In genomic region chr12:56299308-56299852, GRCh38 we compare ENCODE assay signal across 8 cellular contexts. TPM values are rescaled to one million over a fixed set of nuclear protein-coding genes. Genes with fewer than 3 reads are reported as not detected.
DNase-seq lines count a peak whose midpoint lies in the region; ATAC-seq and TF ChIP-seq lines count a peak whose summit lies in the region.

No MANE protein-coding gene starts in this region.

- H3K9me3 Mint-ChIP-seq in activated T-cell treated with anti-CD3 and anti-CD28 coated beads, Interleukin-2, amount 50 U/mL, for 4 hours = no peaks in the 10 kb centered on the region

- H3K23ac ChIP-seq in trophoblast cell (ENCODE audit: low read length) = no peak overlapping the region

- H3K27ac ChIP-seq in gastroesophageal sphincter = peak overlapping the region; percentile 87 to 96 (median 95)
- peak overlapping the region; percentile 70 for H3K27ac ChIP-seq in trophoblast cell (ENCODE audit: low read depth, low read length)

- peak overlapping the region; percentile 88 for H2BK120ac ChIP-seq in trophoblast cell (ENCODE audit: insufficient read depth, low read length, poor library complexity)

- H3K79me2 ChIP-seq in trophoblast cell (ENCODE audit: control insufficient read depth, insufficient read depth, low read length, poor library complexity) = peaks cover 9% of the 10 kb centered on the region

- H3K9ac ChIP-seq in trophoblast cell (ENCODE audit: low read length) = peak overlapping the region; percentile 88

- peak overlapping the region; percentile 74 for H4K8ac ChIP-seq in trophoblast cell (ENCODE audit: low read depth, low read length)

- H2BK12ac ChIP-seq in trophoblast cell (ENCODE audit: low read length) = no peak overlapping the region

- peak overlapping the region; percentile 83 for H4K91ac ChIP-seq in trophoblast cell (ENCODE audit: low read depth, low read length)

- peak; percentile 59 for DNase-seq in Jurkat, Clone E6-1 (ENCODE audit: low read depth, low spot score)
- peak; percentile 9 for DNase-seq in activated T-cell treated with anti-CD3 and anti-CD28 coated beads, Interleukin-2, amount 50 U/mL, for 4 hours
- DNase-seq in trophoblast cell = peak in 1 of 2 donors; percentile 16
- no peak for DNase-seq in dermis blood vessel endothelial cell
- DNase-seq in NCI-H2107 (lab: John Stamatoyannopoulos, UW) = no peak

- H3K9me3 ChIP-seq in gastroesophageal sphincter = no peaks in the 10 kb centered on the region
- H3K9me3 ChIP-seq in trophoblast cell (ENCODE audit: insufficient read depth, low read depth, low read length) = no peaks in the 10 kb centered on the region

- peak overlapping the region; percentile 67 for H2AFZ ChIP-seq in trophoblast cell (ENCODE audit: insufficient read depth, low read length, poor library complexity)

- peaks cover 8% of the 10 kb centered on the region for H3K79me1 ChIP-seq in trophoblast cell (ENCODE audit: low read length)

- H3K4me3 ChIP-seq in GM12875 (ENCODE audit: low read depth, low read length) (peak overlapping the region; percentile 78), gastroesophageal sphincter (peak overlapping the region; percentile 80 to 87), trophoblast cell (ENCODE audit: low read depth, low read length) (peak overlapping the region; percentile 100)
- peak overlapping the region; percentile 99 for H3K4me3 ChIP-seq in Jurkat, Clone E6-1 (ENCODE audit: low read length)

- WGBS in gastroesophageal sphincter (ENCODE audit: low coverage in 1 of 2), 2 donors = 0% methylated on average over 5 to 10 of the region's 10 CpGs
- WGBS in trophoblast cell (ENCODE audit: extremely low coverage, insufficient coverage, insufficient read length) = no CpG with 5 or more reads among the region's 10 CpGs

- no peak for TF ChIP-seq EP300 in gastroesophageal sphincter (IDR thresholded peaks at IDR 0.05)

- H3K4me1 Mint-ChIP-seq in activated T-cell treated with anti-CD3 and anti-CD28 coated beads, Interleukin-2, amount 50 U/mL, for 4 hours (ENCODE audit: low read depth) = peaks cover 50% of the 10 kb centered on the region

- peak overlapping the region; percentile 89 for H3K4me2 ChIP-seq in trophoblast cell (ENCODE audit: low read length)

- H3K4me3 Mint-ChIP-seq in activated T-cell treated with anti-CD3 and anti-CD28 coated beads, Interleukin-2, amount 50 U/mL, for 4 hours = peak overlapping the region; percentile 94

- TF ChIP-seq CTCF in GM12875 (IDR thresholded peaks at IDR 0.05; ENCODE audit: borderline replicate concordance, insufficient read depth, low read depth, low read length) = no peak
- no peak for TF ChIP-seq CTCF in gastroesophageal sphincter (IDR thresholded peaks at IDR 0.05)

- peak overlapping the region; percentile 75 for H3K14ac ChIP-seq in trophoblast cell (ENCODE audit: low read length)

- H3K4ac ChIP-seq in trophoblast cell (ENCODE audit: low read depth, low read length) = peak overlapping the region; percentile 71

- no peaks in the 10 kb centered on the region for H3K27me3 ChIP-seq in gastroesophageal sphincter
- H3K27me3 ChIP-seq in trophoblast cell (ENCODE audit: insufficient read depth, low read length) = no peaks in the 10 kb centered on the region

- peaks cover 0 to 17% of the 10 kb centered on the region in 2 donors for H3K36me3 ChIP-seq in gastroesophageal sphincter
- peaks cover 10 to 14% of the 10 kb centered on the region in 2 experiments for H3K36me3 ChIP-seq in trophoblast cell (ENCODE audit: control insufficient read depth in 1 of 2, insufficient read depth in 2 of 2, low read length in 2 of 2)

- H3K27me3 Mint-ChIP-seq in activated T-cell treated with anti-CD3 and anti-CD28 coated beads, Interleukin-2, amount 50 U/mL, for 4 hours (ENCODE audit: low read depth) = no peaks in the 10 kb centered on the region

- peak overlapping the region; percentile 5 for H2BK5ac ChIP-seq in trophoblast cell (ENCODE audit: low read depth, low read length, poor library complexity)

- peak overlapping the region; percentile 69 for H2AK5ac ChIP-seq in trophoblast cell (ENCODE audit: low read length)

- H3K4me1 ChIP-seq in gastroesophageal sphincter (peaks cover 6 to 76% (median 21%) of the 10 kb centered on the region in 3 donors), trophoblast cell (ENCODE audit: control insufficient read depth in 1 of 2, insufficient read depth in 2 of 2, low read length in 2 of 2) (peaks cover 4% of the 10 kb centered on the region in 2 experiments)

- H4K12ac ChIP-seq in trophoblast cell (ENCODE audit: low read depth, low read length) = peak overlapping the region; percentile 39

- H3K36me3 Mint-ChIP-seq in activated T-cell treated with anti-CD3 and anti-CD28 coated beads, Interleukin-2, amount 50 U/mL, for 4 hours (ENCODE audit: insufficient read depth) = peaks cover 5% of the 10 kb centered on the region

- ATAC-seq in activated T-cell treated with anti-CD3 and anti-CD28 coated beads, Interleukin-2, amount 50 U/mL, for 4 hours = peak; percentile 20 to 26
- ATAC-seq in gastroesophageal sphincter = no peak
- no peak for ATAC-seq in GM21619 (IDR thresholded peaks at IDR 0.05; ENCODE audit: unreplicated experiment)

- peak overlapping the region; percentile 89 for H3K18ac ChIP-seq in trophoblast cell (ENCODE audit: low read length)

- TF ChIP-seq POLR2A in gastroesophageal sphincter (IDR thresholded peaks at IDR 0.05) = no peak

RNA-seq across cellular contexts. Expression of gene CS, which starts 0.8 kb away (rescaled TPM):
- polyA plus RNA-seq in Jurkat, Clone E6-1 (2012; ENCODE audit: insufficient read depth, insufficient read length) = 225 TPM
- total RNA-seq in activated T-cell treated with anti-CD3 and anti-CD28 coated beads, Interleukin-2, amount 50 U/mL, for 4 hours = 100 to 1,000 TPM; 344 to 373 (median 354) TPM
- total RNA-seq in gastroesophageal sphincter (100 to 1,000 TPM; 102 to 174 (median 103) TPM), dermis blood vessel endothelial cell (67.0 and 267 TPM in 2 replicates)
- 101 and 105 TPM in 2 replicates for polyA plus RNA-seq in trophoblast cell (2013)

RNA-seq across cellular contexts. Expression of gene CNPY2, which starts 16.4 kb away (rescaled TPM):
- polyA plus RNA-seq in Jurkat, Clone E6-1 (2012; ENCODE audit: insufficient read depth, insufficient read length) = 172 TPM
- 100 to 1,000 TPM; 162 to 178 (median 174) TPM for total RNA-seq in activated T-cell treated with anti-CD3 and anti-CD28 coated beads, Interleukin-2, amount 50 U/mL, for 4 hours
- total RNA-seq in gastroesophageal sphincter = 10 to 100 TPM; 55.7 to 82.0 (median 65.2) TPM
- polyA plus RNA-seq in trophoblast cell (2013) = 217 TPM in 2 replicates
- total RNA-seq in dermis blood vessel endothelial cell = 80.0 and 94.8 TPM in 2 replicates

RNA-seq across cellular contexts. Expression of gene COQ10A, which starts 32.6 kb away (rescaled TPM):
- 32.6 TPM for polyA plus RNA-seq in Jurkat, Clone E6-1 (2012; ENCODE audit: insufficient read depth, insufficient read length)
- total RNA-seq in activated T-cell treated with anti-CD3 and anti-CD28 coated beads, Interleukin-2, amount 50 U/mL, for 4 hours = 10 to 100 TPM; 11.1 to 13.7 (median 11.5) TPM
- 10 to 100 TPM in 3 of 4 donors, 1 to 10 TPM in 1; 9.3 to 18.4 (median 12.5) TPM for total RNA-seq in gastroesophageal sphincter
- 4.7 TPM in 2 replicates for polyA plus RNA-seq in trophoblast cell (2013)
- total RNA-seq in dermis blood vessel endothelial cell = 8.4 and 10.0 TPM in 2 replicates

RNA-seq across cellular contexts. Expression of gene PAN2, which starts 34.4 kb away (rescaled TPM):
- 110 TPM for polyA plus RNA-seq in Jurkat, Clone E6-1 (2012; ENCODE audit: insufficient read depth, insufficient read length)
- 10 to 100 TPM; 16.4 to 20.3 (median 17.3) TPM for total RNA-seq in activated T-cell treated with anti-CD3 and anti-CD28 coated beads, Interleukin-2, amount 50 U/mL, for 4 hours
- total RNA-seq in gastroesophageal sphincter (10 to 100 TPM; 12.6 to 73.6 (median 30.3) TPM), dermis blood vessel endothelial cell (16.8 and 24.2 TPM in 2 replicates)
- 15.4 and 16.2 TPM in 2 replicates for polyA plus RNA-seq in trophoblast cell (2013)

RNA-seq across cellular contexts. Expression of gene IL23A, which starts 39.3 kb away (rescaled TPM):
- 4.4 TPM for polyA plus RNA-seq in Jurkat, Clone E6-1 (2012; ENCODE audit: insufficient read depth, insufficient read length)
- 10 to 100 TPM; 19.8 to 35.1 (median 26.4) TPM for total RNA-seq in activated T-cell treated with anti-CD3 and anti-CD28 coated beads, Interleukin-2, amount 50 U/mL, for 4 hours
- total RNA-seq in gastroesophageal sphincter (not detected), dermis blood vessel endothelial cell (0.23 and 0.34 TPM in 2 replicates)
- polyA plus RNA-seq in trophoblast cell (2013) = 0.40 and 0.48 TPM in 2 replicates

Comparison
In these comparisons a context has a peak if more than half of its experiments do, and no peak if none do; other contexts are left out.
1. DNase-seq: peak in Jurkat, Clone E6-1 (single experiment) and activated T-cell treated with anti-CD3 and anti-CD28 coated beads, Interleukin-2, amount 50 U/mL, for 4 hours (single experiment); none in dermis blood vessel endothelial cell (single experiment) and NCI-H2107 (single experiment).
2. ATAC-seq: peak in activated T-cell treated with anti-CD3 and anti-CD28 coated beads, Interleukin-2, amount 50 U/mL, for 4 hours (2 of 2); none in gastroesophageal sphincter (single experiment) and GM21619 (single experiment).
3. Peak in every context shown above with its lines, with median percentiles within 50 percentile points of each other: H3K4me3 ChIP-seq.